17 cellular contexts compared by ENCODE assay signal in the genomic region with DNA sequence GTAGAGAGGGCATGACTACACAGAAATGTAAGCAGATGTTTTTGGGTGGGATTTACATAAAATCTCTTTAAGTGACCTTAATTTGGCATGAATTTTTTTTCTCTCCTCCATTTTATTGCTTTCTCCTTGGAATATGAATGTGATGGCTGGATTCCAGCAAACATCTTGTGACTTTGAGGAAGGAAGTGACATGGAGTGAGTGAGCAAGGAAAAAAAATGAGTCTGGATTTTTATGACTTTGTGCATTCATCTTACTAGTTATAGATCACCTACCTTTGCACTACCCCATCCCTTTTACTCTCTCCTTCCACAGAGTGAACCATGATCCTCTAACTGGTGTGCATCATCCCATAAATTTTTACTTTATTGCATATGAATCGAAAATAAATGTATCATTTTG.
DNase-seq lines count a peak whose midpoint lies in the region; ATAC-seq and TF ChIP-seq lines count a peak whose summit lies in the region.
"Had no signal": no experiment of that assay in that cellular context is flagged by ENCODE, and none has a peak within 500 bp of the region (broad histone marks: within the 10 kb centered on the region; RNA-seq: fewer than 3 reads in every experiment).

No MANE protein-coding gene starts in this region.

- no TSS peak for BruUV-seq in A673 (replicated peaks; lab: Mats Ljungman, UMichigan)

- no peaks in the 10 kb centered on the region for H3K36me3 ChIP-seq in A673 (ENCODE audit: insufficient read depth, low read length, poor library complexity, severe bottlenecking)
- no peaks in the 10 kb centered on the region for H3K36me3 ChIP-seq in left ventricle myocardium inferior
- H3K36me3 ChIP-seq: BLaER1 treated with 17β-estradiol and CSF1 and Interleukin-3, amounts not matched to agents 10 nM and 100 nM; HAP-1 had no signal

- H3K9me3 ChIP-seq in A673 (ENCODE audit: low read depth, low read length, poor library complexity, severe bottlenecking) = no peaks in the 10 kb centered on the region
- H3K9me3 ChIP-seq in left ventricle myocardium inferior (replicated peaks) = no peaks in the 10 kb centered on the region
- H3K9me3 ChIP-seq: BLaER1 treated with 17β-estradiol and CSF1 and Interleukin-3, amounts not matched to agents 10 nM and 100 nM; HAP-1 had no signal

- CTCF ChIA-PET in A673 (lab: Charles Lee) = no interaction called here

- H3K4me1 ChIP-seq in A673 (ENCODE audit: insufficient read depth, low read length, poor library complexity, severe bottlenecking) = no peaks in the 10 kb centered on the region
- H3K4me1 ChIP-seq in left ventricle myocardium inferior = no peaks in the 10 kb centered on the region
- H3K4me1 ChIP-seq: HAP-1 had no signal

- no peak for ATAC-seq in HG02938 (IDR thresholded peaks at IDR 0.05; ENCODE audit: unreplicated experiment)

- POLR2A ChIA-PET in A673 (lab: Charles Lee; ENCODE audit: low non-redundant PET) = no interaction called here

- H3K4me3 ChIP-seq in A673 (ENCODE audit: low read depth, low read length, poor library complexity, severe bottlenecking) = no peak overlapping the region
- H3K4me3 ChIP-seq in fibroblast of pulmonary artery (replicated peaks; ENCODE audit: low read depth, low read length) = no peak overlapping the region
- H3K4me3 ChIP-seq in left ventricle myocardium inferior = no peak overlapping the region
- H3K4me3 ChIP-seq: BLaER1 treated with 17β-estradiol and CSF1 and Interleukin-3, amounts not matched to agents 10 nM and 100 nM; HAP-1 had no signal

- TF ChIP-seq CTCF in A673 (conservative IDR thresholded peaks at IDR 0.05; ENCODE audit: low read depth, low read length) (no peak), VCaP (conservative IDR thresholded peaks at IDR 0.05) (no peak), fibroblast of pulmonary artery (IDR thresholded peaks at IDR 0.05; ENCODE audit: low read length, missing control alignments) (no peak), left ventricle myocardium inferior (IDR thresholded peaks at IDR 0.05; ENCODE audit: borderline replicate concordance) (no peak)

- DNase-seq in A673 (ENCODE audit: low spot score) = peak; percentile 73
- peak; percentile 25 for DNase-seq in HT1080 (ENCODE audit: low read depth)
- peak; percentile 49 for DNase-seq in fibroblast of pulmonary artery (ENCODE audit: low read depth)
- DNase-seq in iPS-NIHi7 (ENCODE audit: extremely low spot score) = no peak
- no peak for DNase-seq in kidney tubule cell (ENCODE audit: low spot score)
- DNase-seq in left ventricle myocardium inferior = no peak
- DNase-seq: ACHN; Calu3; CD4-positive, alpha-beta T cell; DMS 273 treated with DMSO at 0.1 percent for 48 hours; HFFc6; IMR-90 had no signal

- intact Hi-C loops in A673 (cut with micrococcal nuclease; ENCODE audit: unreplicated experiment) (loop anchor here (5.0 kb wide), 2 partner anchors 364 to 849 kb away; no protein-coding TSS in a partner anchor), left ventricle myocardium inferior (cut with micrococcal nuclease) (loop anchor here (10.0 kb wide), 2 partner anchors 412 to 842 kb away; partner anchors contain the start of gene KITLG)

- H3K27ac ChIP-seq in A673 (ENCODE audit: low read depth, low read length, poor library complexity, severe bottlenecking) (no peak overlapping the region), VCaP (peak overlapping the region; percentile 48; the same call in 1 of the 2 replicates), left ventricle myocardium inferior (replicated peaks) (no peak overlapping the region)
- H3K27ac ChIP-seq: 22Rv1; BLaER1 treated with 17β-estradiol and CSF1 and Interleukin-3, amounts not matched to agents 10 nM and 100 nM had no signal

- H3K27me3 ChIP-seq in A673 (replicated peaks; ENCODE audit: insufficient read depth, low read depth, low read length, poor library complexity) = no peaks in the 10 kb centered on the region
- no peaks in the 10 kb centered on the region for H3K27me3 ChIP-seq in left ventricle myocardium inferior (ENCODE audit: low read depth)
- H3K27me3 ChIP-seq: BLaER1 treated with 17β-estradiol and CSF1 and Interleukin-3, amounts not matched to agents 10 nM and 100 nM had no signal

Comparison
In these comparisons a context has a peak if more than half of its experiments do, and no peak if none do; other contexts are left out.
1. DNase-seq: peak in A673 (single experiment), HT1080 (single experiment) and fibroblast of pulmonary artery (single experiment); none in iPS-NIHi7 (single experiment), kidney tubule cell (single experiment) and left ventricle myocardium inferior (single experiment).